Comparison of ENCODE assay signal across 8 cellular contexts in genomic region chr7:33334349-33334748, GRCh38.
DNase-seq lines count a peak whose midpoint lies in the region; ATAC-seq and TF ChIP-seq lines count a peak whose summit lies in the region.

No MANE protein-coding gene starts in this region.

- TF ChIP-seq POLR2A in uterus (IDR thresholded peaks at IDR 0.05), result no peak

- H3K4me3 ChIP-seq in cardiac fibroblast (replicated peaks in 1 of 2; ENCODE audit: low read depth in 2 of 2, low read length in 2 of 2), result no peak overlapping the region
- H3K4me3 ChIP-seq in uterus, result no peak overlapping the region

- H3K9me3 Mint-ChIP-seq in progenitor cell of endocrine pancreas (ENCODE audit: low read depth), result no peaks in the 10 kb centered on the region
- no peaks in the 10 kb centered on the region for H3K9me3 Mint-ChIP-seq in activated T-helper 17 cell treated with anti-CD3 and anti-CD28 coated beads, Interleukin-2, amount 50 U/mL, for 72 hours

- DNase-seq in NCI-H1417 (lab: John Stamatoyannopoulos, UW) (peak; percentile 13 to 66 (median 28)), NCI-H1417 treated with DMSO at 0.1 percent for 48 hours (lab: John Stamatoyannopoulos, UW) (no peak), NCI-H2029 treated with DMSO at 0.1 percent for 48 hours (lab: John Stamatoyannopoulos, UW) (peak; percentile 14), cardiac fibroblast (ENCODE audit: low read depth in 2 of 2) (peak; percentile 38 to 52), progenitor cell of endocrine pancreas (ENCODE audit: low spot score, unreplicated experiment) (no peak), uterus (no peak)

- no peaks in the 10 kb centered on the region for H3K36me3 Mint-ChIP-seq in progenitor cell of endocrine pancreas (ENCODE audit: insufficient read depth)
- no peaks in the 10 kb centered on the region for H3K36me3 Mint-ChIP-seq in activated T-helper 17 cell treated with anti-CD3 and anti-CD28 coated beads, Interleukin-2, amount 50 U/mL, for 72 hours (ENCODE audit: low read depth)

- H3K4me1 Mint-ChIP-seq in progenitor cell of endocrine pancreas (ENCODE audit: low read depth), result no peaks in the 10 kb centered on the region
- no peaks in the 10 kb centered on the region for H3K4me1 Mint-ChIP-seq in activated T-helper 17 cell treated with anti-CD3 and anti-CD28 coated beads, Interleukin-2, amount 50 U/mL, for 72 hours

- TF ChIP-seq CTCF in cardiac fibroblast (IDR thresholded peaks at IDR 0.05; ENCODE audit: low read depth, low read length), result peak; percentile 52
- peak; percentile 56 for TF ChIP-seq CTCF in progenitor cell of endocrine pancreas (IDR thresholded peaks at IDR 0.05; ENCODE audit: unreplicated experiment)
- no peak for TF ChIP-seq CTCF in uterus (IDR thresholded peaks at IDR 0.05)

- intact Hi-C loops in uterus (cut with DNase I; ENCODE audit: low total_unique reads), result no loop called here

- no peaks in the 10 kb centered on the region for H3K4me1 ChIP-seq in uterus

- no peak overlapping the region for H3K4me3 Mint-ChIP-seq in progenitor cell of endocrine pancreas (ENCODE audit: low read depth)
- no peak overlapping the region for H3K4me3 Mint-ChIP-seq in activated T-helper 17 cell treated with anti-CD3 and anti-CD28 coated beads, Interleukin-2, amount 50 U/mL, for 72 hours

- H3K27ac Mint-ChIP-seq in progenitor cell of endocrine pancreas, result no peak overlapping the region
- H3K27ac Mint-ChIP-seq in activated T-helper 17 cell treated with anti-CD3 and anti-CD28 coated beads, Interleukin-2, amount 50 U/mL, for 72 hours, result no peak overlapping the region

- H3K27me3 Mint-ChIP-seq in progenitor cell of endocrine pancreas, result no peaks in the 10 kb centered on the region
- no peaks in the 10 kb centered on the region for H3K27me3 Mint-ChIP-seq in activated T-helper 17 cell treated with anti-CD3 and anti-CD28 coated beads, Interleukin-2, amount 50 U/mL, for 72 hours

- H3K27me3 ChIP-seq in uterus, result no peaks in the 10 kb centered on the region

- no peak for ATAC-seq in activated T-helper 17 cell treated with anti-CD3 and anti-CD28 coated beads, Interleukin-2, amount 50 U/mL, for 72 hours (replicated peaks)
- ATAC-seq in HG02981 (IDR thresholded peaks at IDR 0.05; ENCODE audit: unreplicated experiment), result no peak

- H3K9me3 ChIP-seq in uterus, result no peaks in the 10 kb centered on the region

- H3K27ac ChIP-seq in uterus, result no peak overlapping the region

- H3K36me3 ChIP-seq in uterus, result no peaks in the 10 kb centered on the region

Comparison
In these comparisons a context has a peak if more than half of its experiments do, and no peak if none do; other contexts are left out.
1. DNase-seq: peak in NCI-H1417 (3 of 3), NCI-H2029 treated with DMSO at 0.1 percent for 48 hours (single experiment) and cardiac fibroblast (2 of 2); none in NCI-H1417 treated with DMSO at 0.1 percent for 48 hours (single experiment), progenitor cell of endocrine pancreas (single experiment) and uterus (0 of 2).
2. CTCF ChIP-seq: peak in cardiac fibroblast (single experiment) and progenitor cell of endocrine pancreas (single experiment); none in uterus (0 of 4).